1 cellular context compared by ENCODE assay signal in the genomic region with DNA sequence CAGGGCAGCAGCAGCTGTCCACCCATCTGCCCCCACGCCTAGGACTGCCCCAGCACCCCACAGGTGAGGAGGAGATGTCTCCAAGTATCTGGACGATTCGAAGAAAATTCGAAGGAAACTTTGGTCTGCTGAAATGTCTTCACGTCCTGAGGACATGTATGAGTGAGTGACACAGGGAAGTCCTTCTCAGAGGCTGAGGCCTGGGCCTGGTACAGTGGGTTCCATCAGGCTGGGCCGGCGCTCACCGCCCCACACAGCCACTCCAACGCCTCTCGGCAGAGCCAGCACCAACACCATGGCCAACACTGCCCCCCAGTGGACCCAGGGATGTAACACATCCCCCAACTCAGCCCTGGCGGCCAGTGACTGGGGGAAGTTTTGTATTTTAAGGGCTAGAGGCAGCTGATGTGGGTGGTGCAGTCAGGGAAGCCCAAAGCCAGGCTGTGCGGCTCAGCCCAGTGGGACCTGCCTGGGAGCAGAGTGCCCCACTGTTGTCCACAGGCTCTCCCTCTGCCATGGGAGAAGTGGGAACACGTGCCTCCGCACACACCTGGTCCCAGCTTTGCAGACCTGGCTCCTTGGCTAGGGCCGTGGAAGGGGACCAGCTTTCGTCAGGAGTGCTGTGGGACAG.
TF ChIP-seq lines count a peak whose summit lies in the region.

No MANE protein-coding gene starts in this region.

TF ChIP-seq in HepG2, 621 proteins besides CTCF, POLR2A, EP300 and RAD21 (continued from another document and continues in another):
- no peak for TF ChIP-seq ZNF20 (CRISPR knock-in tag; IDR thresholded peaks at IDR 0.05)
- TF ChIP-seq ZBTB20 (CRISPR knock-in tag; IDR thresholded peaks at IDR 0.05; ENCODE audit: borderline replicate concordance, low read depth), result no peak
- no peak for TF ChIP-seq PLRG1 (conservative IDR thresholded peaks at IDR 0.05)
- TF ChIP-seq SAFB2 (CRISPR knock-in tag; IDR thresholded peaks at IDR 0.05; ENCODE audit: borderline replicate concordance, low read depth), result peak; percentile 47; the same call in 1 of the 2 replicates
- TF ChIP-seq TBL1XR1 (IDR thresholded peaks at IDR 0.05; ENCODE audit: borderline replicate concordance, low read length, partially characterized antibody), result no peak
- TF ChIP-seq DR1 (CRISPR knock-in tag; IDR thresholded peaks at IDR 0.05), result 0 out of 2 replicates have a peak, but pooled peaks have one; percentile 36
- no peak for TF ChIP-seq ZNF761 (CRISPR knock-in tag; conservative IDR thresholded peaks at IDR 0.05)
- no peak for TF ChIP-seq SUZ12 (IDR thresholded peaks at IDR 0.05; ENCODE audit: low read depth, low read length)
- TF ChIP-seq HNRNPLL (IDR thresholded peaks at IDR 0.05; ENCODE audit: low read depth, low read length, poor library complexity, severe bottlenecking), result no peak
- TF ChIP-seq, protein P1, sequence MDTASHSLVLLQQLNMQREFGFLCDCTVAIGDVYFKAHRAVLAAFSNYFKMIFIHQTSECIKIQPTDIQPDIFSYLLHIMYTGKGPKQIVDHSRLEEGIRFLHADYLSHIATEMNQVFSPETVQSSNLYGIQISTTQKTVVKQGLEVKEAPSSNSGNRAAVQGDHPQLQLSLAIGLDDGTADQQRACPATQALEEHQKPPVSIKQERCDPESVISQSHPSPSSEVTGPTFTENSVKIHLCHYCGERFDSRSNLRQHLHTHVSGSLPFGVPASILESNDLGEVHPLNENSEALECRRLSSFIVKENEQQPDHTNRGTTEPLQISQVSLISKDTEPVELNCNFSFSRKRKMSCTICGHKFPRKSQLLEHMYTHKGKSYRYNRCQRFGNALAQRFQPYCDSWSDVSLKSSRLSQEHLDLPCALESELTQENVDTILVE (CRISPR knock-in tag; IDR thresholded peaks at IDR 0.05), result 0 out of 2 replicates have a peak, but pooled peaks have one; percentile 50
- TF ChIP-seq SP1 (IDR thresholded peaks at IDR 0.05), result no peak
- TF ChIP-seq SP1 (CRISPR knock-in tag; IDR thresholded peaks at IDR 0.05), result peak; percentile 63; the same call in 1 of the 2 replicates
- TF ChIP-seq ZNF644 (CRISPR knock-in tag; IDR thresholded peaks at IDR 0.05; ENCODE audit: low read depth), result no peak
- TF ChIP-seq TOPORS (CRISPR knock-in tag; IDR thresholded peaks at IDR 0.05), result 0 out of 2 replicates have a peak, but pooled peaks have one; percentile 66
- no peak for TF ChIP-seq CAMTA2 (CRISPR knock-in tag; IDR thresholded peaks at IDR 0.05; ENCODE audit: borderline replicate concordance)
- peak; percentile 75; the same call in 1 of the 2 replicates for TF ChIP-seq IRF2 (CRISPR knock-in tag; IDR thresholded peaks at IDR 0.05)
- TF ChIP-seq ZNF839 (CRISPR knock-in tag; IDR thresholded peaks at IDR 0.05; ENCODE audit: borderline replicate concordance), result no peak
- no peak for TF ChIP-seq MAFG (CRISPR knock-in tag; IDR thresholded peaks at IDR 0.05)
- TF ChIP-seq, protein P2, sequence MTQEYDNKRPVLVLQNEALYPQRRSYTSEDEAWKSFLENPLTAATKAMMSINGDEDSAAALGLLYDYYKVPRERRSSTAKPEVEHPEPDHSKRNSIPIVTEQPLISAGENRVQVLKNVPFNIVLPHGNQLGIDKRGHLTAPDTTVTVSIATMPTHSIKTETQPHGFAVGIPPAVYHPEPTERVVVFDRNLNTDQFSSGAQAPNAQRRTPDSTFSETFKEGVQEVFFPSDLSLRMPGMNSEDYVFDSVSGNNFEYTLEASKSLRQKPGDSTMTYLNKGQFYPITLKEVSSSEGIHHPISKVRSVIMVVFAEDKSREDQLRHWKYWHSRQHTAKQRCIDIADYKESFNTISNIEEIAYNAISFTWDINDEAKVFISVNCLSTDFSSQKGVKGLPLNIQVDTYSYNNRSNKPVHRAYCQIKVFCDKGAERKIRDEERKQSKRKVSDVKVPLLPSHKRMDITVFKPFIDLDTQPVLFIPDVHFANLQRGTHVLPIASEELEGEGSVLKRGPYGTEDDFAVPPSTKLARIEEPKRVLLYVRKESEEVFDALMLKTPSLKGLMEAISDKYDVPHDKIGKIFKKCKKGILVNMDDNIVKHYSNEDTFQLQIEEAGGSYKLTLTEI (CRISPR knock-in tag; conservative IDR thresholded peaks at IDR 0.05), result no peak
- peak; percentile 38; the same call in 1 of the 2 replicates for TF ChIP-seq FOXK1 (CRISPR knock-in tag; IDR thresholded peaks at IDR 0.05; ENCODE audit: borderline replicate concordance, low read depth)
- no peak for TF ChIP-seq CEBPG (CRISPR knock-in tag; IDR thresholded peaks at IDR 0.05)
- TF ChIP-seq ZBTB7A (CRISPR knock-in tag; IDR thresholded peaks at IDR 0.05), result no peak
- TF ChIP-seq, protein P3, sequence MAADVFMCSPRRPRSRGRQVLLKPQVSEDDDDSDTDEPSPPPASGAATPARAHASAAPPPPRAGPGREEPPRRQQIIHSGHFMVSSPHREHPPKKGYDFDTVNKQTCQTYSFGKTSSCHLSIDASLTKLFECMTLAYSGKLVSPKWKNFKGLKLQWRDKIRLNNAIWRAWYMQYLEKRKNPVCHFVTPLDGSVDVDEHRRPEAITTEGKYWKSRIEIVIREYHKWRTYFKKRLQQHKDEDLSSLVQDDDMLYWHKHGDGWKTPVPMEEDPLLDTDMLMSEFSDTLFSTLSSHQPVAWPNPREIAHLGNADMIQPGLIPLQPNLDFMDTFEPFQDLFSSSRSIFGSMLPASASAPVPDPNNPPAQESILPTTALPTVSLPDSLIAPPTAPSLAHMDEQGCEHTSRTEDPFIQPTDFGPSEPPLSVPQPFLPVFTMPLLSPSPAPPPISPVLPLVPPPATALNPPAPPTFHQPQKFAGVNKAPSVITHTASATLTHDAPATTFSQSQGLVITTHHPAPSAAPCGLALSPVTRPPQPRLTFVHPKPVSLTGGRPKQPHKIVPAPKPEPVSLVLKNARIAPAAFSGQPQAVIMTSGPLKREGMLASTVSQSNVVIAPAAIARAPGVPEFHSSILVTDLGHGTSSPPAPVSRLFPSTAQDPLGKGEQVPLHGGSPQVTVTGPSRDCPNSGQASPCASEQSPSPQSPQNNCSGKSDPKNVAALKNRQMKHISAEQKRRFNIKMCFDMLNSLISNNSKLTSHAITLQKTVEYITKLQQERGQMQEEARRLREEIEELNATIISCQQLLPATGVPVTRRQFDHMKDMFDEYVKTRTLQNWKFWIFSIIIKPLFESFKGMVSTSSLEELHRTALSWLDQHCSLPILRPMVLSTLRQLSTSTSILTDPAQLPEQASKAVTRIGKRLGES (CRISPR knock-in tag; IDR thresholded peaks at IDR 0.05; ENCODE audit: borderline replicate concordance), result no peak
- TF ChIP-seq, protein P4, sequence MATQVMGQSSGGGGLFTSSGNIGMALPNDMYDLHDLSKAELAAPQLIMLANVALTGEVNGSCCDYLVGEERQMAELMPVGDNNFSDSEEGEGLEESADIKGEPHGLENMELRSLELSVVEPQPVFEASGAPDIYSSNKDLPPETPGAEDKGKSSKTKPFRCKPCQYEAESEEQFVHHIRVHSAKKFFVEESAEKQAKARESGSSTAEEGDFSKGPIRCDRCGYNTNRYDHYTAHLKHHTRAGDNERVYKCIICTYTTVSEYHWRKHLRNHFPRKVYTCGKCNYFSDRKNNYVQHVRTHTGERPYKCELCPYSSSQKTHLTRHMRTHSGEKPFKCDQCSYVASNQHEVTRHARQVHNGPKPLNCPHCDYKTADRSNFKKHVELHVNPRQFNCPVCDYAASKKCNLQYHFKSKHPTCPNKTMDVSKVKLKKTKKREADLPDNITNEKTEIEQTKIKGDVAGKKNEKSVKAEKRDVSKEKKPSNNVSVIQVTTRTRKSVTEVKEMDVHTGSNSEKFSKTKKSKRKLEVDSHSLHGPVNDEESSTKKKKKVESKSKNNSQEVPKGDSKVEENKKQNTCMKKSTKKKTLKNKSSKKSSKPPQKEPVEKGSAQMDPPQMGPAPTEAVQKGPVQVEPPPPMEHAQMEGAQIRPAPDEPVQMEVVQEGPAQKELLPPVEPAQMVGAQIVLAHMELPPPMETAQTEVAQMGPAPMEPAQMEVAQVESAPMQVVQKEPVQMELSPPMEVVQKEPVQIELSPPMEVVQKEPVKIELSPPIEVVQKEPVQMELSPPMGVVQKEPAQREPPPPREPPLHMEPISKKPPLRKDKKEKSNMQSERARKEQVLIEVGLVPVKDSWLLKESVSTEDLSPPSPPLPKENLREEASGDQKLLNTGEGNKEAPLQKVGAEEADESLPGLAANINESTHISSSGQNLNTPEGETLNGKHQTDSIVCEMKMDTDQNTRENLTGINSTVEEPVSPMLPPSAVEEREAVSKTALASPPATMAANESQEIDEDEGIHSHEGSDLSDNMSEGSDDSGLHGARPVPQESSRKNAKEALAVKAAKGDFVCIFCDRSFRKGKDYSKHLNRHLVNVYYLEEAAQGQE (IDR thresholded peaks at IDR 0.05; ENCODE audit: borderline replicate concordance in 1 of 2, low read depth in 1 of 2, low read length in 2 of 2), result no peak
- TF ChIP-seq ZNF496 (CRISPR knock-in tag; IDR thresholded peaks at IDR 0.05; ENCODE audit: insufficient replicate concordance), result no peak
- peak; percentile 40; the same call in 1 of the 2 replicates for TF ChIP-seq NFKBIZ (CRISPR knock-in tag; IDR thresholded peaks at IDR 0.05)
- peak; percentile 75; the same call in 1 of the 2 replicates for TF ChIP-seq ERF (CRISPR knock-in tag; IDR thresholded peaks at IDR 0.05)
- peak; percentile 76 for TF ChIP-seq THAP11 (CRISPR knock-in tag; IDR thresholded peaks at IDR 0.05)
- TF ChIP-seq, protein P5, sequence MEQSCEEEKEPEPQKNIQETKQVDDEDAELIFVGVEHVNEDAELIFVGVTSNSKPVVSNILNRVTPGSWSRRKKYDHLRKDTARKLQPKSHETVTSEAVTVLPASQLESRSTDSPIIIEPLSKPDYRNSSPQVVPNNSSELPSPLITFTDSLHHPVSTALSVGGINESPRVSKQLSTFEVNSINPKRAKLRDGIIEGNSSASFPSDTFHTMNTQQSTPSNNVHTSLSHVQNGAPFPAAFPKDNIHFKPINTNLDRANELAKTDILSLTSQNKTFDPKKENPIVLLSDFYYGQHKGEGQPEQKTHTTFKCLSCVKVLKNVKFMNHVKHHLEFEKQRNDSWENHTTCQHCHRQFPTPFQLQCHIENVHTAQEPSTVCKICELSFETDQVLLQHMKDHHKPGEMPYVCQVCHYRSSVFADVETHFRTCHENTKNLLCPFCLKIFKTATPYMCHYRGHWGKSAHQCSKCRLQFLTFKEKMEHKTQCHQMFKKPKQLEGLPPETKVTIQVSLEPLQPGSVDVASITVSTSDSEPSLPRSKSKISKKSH (CRISPR knock-in tag; IDR thresholded peaks at IDR 0.05; ENCODE audit: borderline replicate concordance), result peak; percentile 73; the same call in 1 of the 2 replicates
- no peak for TF ChIP-seq ZNF737 (CRISPR knock-in tag; IDR thresholded peaks at IDR 0.05; ENCODE audit: borderline replicate concordance)
- no peak for TF ChIP-seq MLLT10 (CRISPR knock-in tag; IDR thresholded peaks at IDR 0.05)
- TF ChIP-seq RELA (CRISPR knock-in tag; IDR thresholded peaks at IDR 0.05), result no peak
- peak; percentile 77; the same call in 1 of the 2 replicates for TF ChIP-seq ZNF747 (CRISPR knock-in tag; IDR thresholded peaks at IDR 0.05; ENCODE audit: borderline replicate concordance)
- no peak for TF ChIP-seq NCOA5 (CRISPR knock-in tag; IDR thresholded peaks at IDR 0.05)
- TF ChIP-seq JUN (CRISPR knock-in tag; IDR thresholded peaks at IDR 0.05), result 0 out of 2 replicates have a peak, but pooled peaks have one; percentile 64
- TF ChIP-seq, protein P6, sequence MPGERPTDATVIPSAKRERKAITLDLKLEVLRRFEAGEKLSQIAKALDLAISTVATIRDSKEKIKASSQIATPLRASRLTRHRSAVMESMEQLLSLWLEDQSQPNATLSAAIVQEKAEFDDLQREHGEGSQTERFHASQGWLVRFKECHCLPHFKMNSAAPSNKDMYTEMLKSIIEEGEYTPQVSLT (CRISPR knock-in tag; IDR thresholded peaks at IDR 0.05; ENCODE audit: borderline replicate concordance, low read depth), result no peak
- TF ChIP-seq ASH2L (IDR thresholded peaks at IDR 0.05; ENCODE audit: insufficient read length, low read depth, low read length), result no peak
- TF ChIP-seq, protein P7, sequence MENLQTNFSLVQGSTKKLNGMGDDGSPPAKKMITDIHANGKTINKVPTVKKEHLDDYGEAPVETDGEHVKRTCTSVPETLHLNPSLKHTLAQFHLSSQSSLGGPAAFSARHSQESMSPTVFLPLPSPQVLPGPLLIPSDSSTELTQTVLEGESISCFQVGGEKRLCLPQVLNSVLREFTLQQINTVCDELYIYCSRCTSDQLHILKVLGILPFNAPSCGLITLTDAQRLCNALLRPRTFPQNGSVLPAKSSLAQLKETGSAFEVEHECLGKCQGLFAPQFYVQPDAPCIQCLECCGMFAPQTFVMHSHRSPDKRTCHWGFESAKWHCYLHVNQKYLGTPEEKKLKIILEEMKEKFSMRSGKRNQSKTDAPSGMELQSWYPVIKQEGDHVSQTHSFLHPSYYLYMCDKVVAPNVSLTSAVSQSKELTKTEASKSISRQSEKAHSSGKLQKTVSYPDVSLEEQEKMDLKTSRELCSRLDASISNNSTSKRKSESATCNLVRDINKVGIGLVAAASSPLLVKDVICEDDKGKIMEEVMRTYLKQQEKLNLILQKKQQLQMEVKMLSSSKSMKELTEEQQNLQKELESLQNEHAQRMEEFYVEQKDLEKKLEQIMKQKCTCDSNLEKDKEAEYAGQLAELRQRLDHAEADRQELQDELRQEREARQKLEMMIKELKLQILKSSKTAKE (CRISPR knock-in tag; IDR thresholded peaks at IDR 0.05; ENCODE audit: borderline replicate concordance), result no peak
- no peak for TF ChIP-seq HNRNPUL1 (IDR thresholded peaks at IDR 0.05; ENCODE audit: low read depth, low read length)
- no peak for TF ChIP-seq ZNF136 (CRISPR knock-in tag; IDR thresholded peaks at IDR 0.05; ENCODE audit: low read depth)
- TF ChIP-seq ZNF124 (CRISPR knock-in tag; IDR thresholded peaks at IDR 0.05), result peak; percentile 91; the same call in 1 of the 2 replicates
